ENCODE assay signal across 1 cellular context in the genomic region with DNA sequence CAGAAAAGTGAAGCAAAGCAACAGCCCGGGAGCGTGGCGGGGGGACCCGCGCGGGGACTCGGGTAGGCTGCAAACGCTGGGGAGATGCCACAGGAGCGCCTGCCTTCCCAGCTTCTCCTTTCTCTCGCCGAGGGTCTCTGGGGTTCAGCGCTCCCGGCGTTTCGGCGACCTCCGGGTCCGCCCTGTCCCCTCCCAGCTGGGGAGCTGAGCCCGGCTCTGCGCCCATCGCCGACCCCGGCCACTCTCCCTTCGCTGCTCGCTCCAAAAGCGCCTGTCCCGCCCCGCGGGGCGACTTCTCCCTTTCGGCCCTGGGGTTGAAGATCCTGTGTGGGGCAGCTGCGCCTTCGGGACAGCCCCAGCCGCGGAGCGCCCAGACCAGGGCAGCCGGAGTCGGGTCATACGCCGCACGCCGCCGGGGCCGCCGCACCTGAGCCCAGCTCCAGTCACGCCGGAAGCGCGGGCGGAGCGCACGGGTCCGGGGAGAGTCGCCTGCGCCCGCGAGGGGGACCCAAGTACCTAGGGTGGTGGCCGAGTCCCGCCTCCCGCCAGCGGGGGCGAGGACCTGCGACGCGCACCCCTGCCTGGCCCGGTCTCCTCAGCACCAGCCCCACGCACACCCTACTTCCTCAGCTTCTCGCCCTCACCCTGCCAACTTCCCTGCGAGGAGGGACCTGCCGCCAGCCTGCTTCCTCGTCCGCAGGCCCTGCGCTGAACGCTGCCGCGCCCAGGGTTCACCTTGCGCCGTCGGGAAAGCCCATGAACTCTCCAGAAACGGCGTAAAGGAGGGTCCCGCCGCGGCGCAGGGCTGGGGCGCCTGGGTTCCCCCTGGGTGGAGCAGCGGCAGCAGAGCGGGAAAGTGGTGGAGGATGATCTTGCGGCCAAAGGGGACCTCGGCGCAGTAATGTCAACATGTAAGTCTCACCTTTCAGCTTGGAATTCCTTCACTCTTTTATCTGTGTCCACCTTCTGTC.
TF ChIP-seq lines count a peak whose summit lies in the region.

Gene ADGRG6 (plus strand): TSS at position 587 of the 971 bp plus-strand sequence. CDS start 323 bp downstream, at position 910.

TF ChIP-seq in HepG2, 621 proteins besides CTCF, POLR2A, EP300 and RAD21 (continued from another document and continues in another):
- TF ChIP-seq ZFAT (CRISPR knock-in tag; conservative IDR thresholded peaks at IDR 0.05) (0 out of 2 replicates have a peak, but pooled peaks have one; percentile 56), TBP (CRISPR knock-in tag; IDR thresholded peaks at IDR 0.05) (no peak), SRSF9 (IDR thresholded peaks at IDR 0.05; ENCODE audit: borderline replicate concordance, insufficient read depth, low read depth, low read length, poor library complexity, severe bottlenecking) (no peak), PITX1 (CRISPR knock-in tag; IDR thresholded peaks at IDR 0.05) (no peak; the same call in 1 of the 2 replicates), CHD4 (IDR thresholded peaks at IDR 0.05; ENCODE audit: borderline replicate concordance, low read length) (no peak), ISX (CRISPR knock-in tag; conservative IDR thresholded peaks at IDR 0.05) (peak; percentile 5; the same call in 1 of the 2 replicates), CREB1 (IDR thresholded peaks at IDR 0.05) (no peak), CREB1 (CRISPR knock-in tag; IDR thresholded peaks at IDR 0.05) (no peak), IKZF1 (IDR thresholded peaks at IDR 0.05) (no peak), ZSCAN30 (CRISPR knock-in tag; IDR thresholded peaks at IDR 0.05) (peak; percentile 96; the same call in 1 of the 2 replicates), CERS6 (CRISPR knock-in tag; IDR thresholded peaks at IDR 0.05) (peak; percentile 89), PRDM15 (CRISPR knock-in tag; IDR thresholded peaks at IDR 0.05) (no peak; the same call in 1 of the 2 replicates), ZNF235 (CRISPR knock-in tag; IDR thresholded peaks at IDR 0.05; ENCODE audit: borderline replicate concordance) (peak; percentile 99), ZFP37 (CRISPR knock-in tag; IDR thresholded peaks at IDR 0.05; ENCODE audit: borderline replicate concordance) (peak; percentile 74; the same call in 1 of the 2 replicates), ZNF543 (CRISPR knock-in tag; IDR thresholded peaks at IDR 0.05) (peak; percentile 76), CHD2 (IDR thresholded peaks at IDR 0.05; ENCODE audit: low read depth, low read length) (no peak), ADNP (CRISPR knock-in tag; IDR thresholded peaks at IDR 0.05) (0 out of 2 replicates have a peak, but pooled peaks have one; percentile 39), TOE1 (CRISPR knock-in tag; IDR thresholded peaks at IDR 0.05) (peak; percentile 73; the same call in 1 of the 2 replicates), NFATC3 (CRISPR knock-in tag; IDR thresholded peaks at IDR 0.05) (no peak), RORA (CRISPR knock-in tag; IDR thresholded peaks at IDR 0.05) (no peak), PPARG (CRISPR knock-in tag; conservative IDR thresholded peaks at IDR 0.05) (peak; percentile 74; the same call in 1 of the 2 replicates), ZNF124 (CRISPR knock-in tag; IDR thresholded peaks at IDR 0.05) (0 out of 2 replicates have a peak, but pooled peaks have one; percentile 80), MLLT10 (CRISPR knock-in tag; IDR thresholded peaks at IDR 0.05) (no peak), MEIS2 (CRISPR knock-in tag; IDR thresholded peaks at IDR 0.05) (peak; percentile 93; the same call in 1 of the 2 replicates), RERE (CRISPR knock-in tag; IDR thresholded peaks at IDR 0.05; ENCODE audit: low read depth) (peak; percentile 76; the same call in 1 of the 2 replicates), MAFK (conservative IDR thresholded peaks at IDR 0.05 in 1 of 2, IDR thresholded peaks at IDR 0.05 in 1 of 2; ENCODE audit: low read length in 2 of 2) (no peak), ZNF460 (CRISPR knock-in tag; IDR thresholded peaks at IDR 0.05; ENCODE audit: borderline replicate concordance) (no peak; the same call in 1 of the 2 replicates), KDM6A (CRISPR knock-in tag; IDR thresholded peaks at IDR 0.05; ENCODE audit: low read depth) (no peak), ONECUT2 (CRISPR knock-in tag; IDR thresholded peaks at IDR 0.05) (no peak; the same call in 1 of the 2 replicates), SPEN (CRISPR knock-in tag; IDR thresholded peaks at IDR 0.05; ENCODE audit: low read depth) (peak; percentile 92), GATAD1 (CRISPR knock-in tag; IDR thresholded peaks at IDR 0.05) (peak; percentile 72), ZNF225 (CRISPR knock-in tag; IDR thresholded peaks at IDR 0.05) (peak; percentile 81; the same call in 1 of the 2 replicates), ZNF343 (CRISPR knock-in tag; IDR thresholded peaks at IDR 0.05) (peak; percentile 79), ZFP36 (IDR thresholded peaks at IDR 0.05; ENCODE audit: borderline replicate concordance, low read depth, low read length, partially characterized antibody) (no peak), ERF (CRISPR knock-in tag; IDR thresholded peaks at IDR 0.05) (peak; percentile 98), GLI4 (CRISPR knock-in tag; IDR thresholded peaks at IDR 0.05; ENCODE audit: borderline replicate concordance) (peak; percentile 89), GRHL1 (CRISPR knock-in tag; conservative IDR thresholded peaks at IDR 0.05) (no peak), PHF21A (CRISPR knock-in tag; IDR thresholded peaks at IDR 0.05) (peak; percentile 70; the same call in 1 of the 2 replicates), GTF2F1 (IDR thresholded peaks at IDR 0.05; ENCODE audit: low read length) (no peak), SMC3 (IDR thresholded peaks at IDR 0.05; ENCODE audit: low read length) (no peak), ZNF577 (CRISPR knock-in tag; IDR thresholded peaks at IDR 0.05; ENCODE audit: borderline replicate concordance, low read depth) (no peak), ZNF34 (CRISPR knock-in tag; IDR thresholded peaks at IDR 0.05; ENCODE audit: borderline replicate concordance) (no peak; the same call in 1 of the 2 replicates), HDAC2 (CRISPR knock-in tag; IDR thresholded peaks at IDR 0.05) (peak; percentile 53), NR2C2 (CRISPR knock-in tag; IDR thresholded peaks at IDR 0.05; ENCODE audit: borderline replicate concordance) (peak; percentile 57; the same call in 1 of the 2 replicates)
- TF ChIP-seq, protein P1, sequence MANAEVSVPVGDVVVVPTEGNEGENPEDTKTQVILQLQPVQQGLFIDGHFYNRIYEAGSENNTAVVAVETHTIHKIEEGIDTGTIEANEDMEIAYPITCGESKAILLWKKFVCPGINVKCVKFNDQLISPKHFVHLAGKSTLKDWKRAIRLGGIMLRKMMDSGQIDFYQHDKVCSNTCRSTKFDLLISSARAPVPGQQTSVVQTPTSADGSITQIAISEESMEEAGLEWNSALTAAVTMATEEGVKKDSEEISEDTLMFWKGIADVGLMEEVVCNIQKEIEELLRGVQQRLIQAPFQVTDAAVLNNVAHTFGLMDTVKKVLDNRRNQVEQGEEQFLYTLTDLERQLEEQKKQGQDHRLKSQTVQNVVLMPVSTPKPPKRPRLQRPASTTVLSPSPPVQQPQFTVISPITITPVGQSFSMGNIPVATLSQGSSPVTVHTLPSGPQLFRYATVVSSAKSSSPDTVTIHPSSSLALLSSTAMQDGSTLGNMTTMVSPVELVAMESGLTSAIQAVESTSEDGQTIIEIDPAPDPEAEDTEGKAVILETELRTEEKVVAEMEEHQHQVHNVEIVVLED (CRISPR knock-in tag; IDR thresholded peaks at IDR 0.05; ENCODE audit: borderline replicate concordance), result peak; percentile 84
- TF ChIP-seq, protein P2, sequence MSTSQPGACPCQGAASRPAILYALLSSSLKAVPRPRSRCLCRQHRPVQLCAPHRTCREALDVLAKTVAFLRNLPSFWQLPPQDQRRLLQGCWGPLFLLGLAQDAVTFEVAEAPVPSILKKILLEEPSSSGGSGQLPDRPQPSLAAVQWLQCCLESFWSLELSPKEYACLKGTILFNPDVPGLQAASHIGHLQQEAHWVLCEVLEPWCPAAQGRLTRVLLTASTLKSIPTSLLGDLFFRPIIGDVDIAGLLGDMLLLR (CRISPR knock-in tag; IDR thresholded peaks at IDR 0.05), result no peak
- TF ChIP-seq, protein P3, sequence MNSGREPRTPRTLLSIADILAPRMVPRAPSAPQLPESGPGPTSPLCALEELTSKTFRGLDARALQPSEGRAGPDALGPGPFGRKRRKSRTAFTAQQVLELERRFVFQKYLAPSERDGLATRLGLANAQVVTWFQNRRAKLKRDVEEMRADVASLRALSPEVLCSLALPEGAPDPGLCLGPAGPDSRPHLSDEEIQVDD (CRISPR knock-in tag; IDR thresholded peaks at IDR 0.05; ENCODE audit: borderline replicate concordance), result peak; percentile 95; the same call in 1 of the 2 replicates
